8 cellular contexts compared by ENCODE assay signal in the genomic region with DNA sequence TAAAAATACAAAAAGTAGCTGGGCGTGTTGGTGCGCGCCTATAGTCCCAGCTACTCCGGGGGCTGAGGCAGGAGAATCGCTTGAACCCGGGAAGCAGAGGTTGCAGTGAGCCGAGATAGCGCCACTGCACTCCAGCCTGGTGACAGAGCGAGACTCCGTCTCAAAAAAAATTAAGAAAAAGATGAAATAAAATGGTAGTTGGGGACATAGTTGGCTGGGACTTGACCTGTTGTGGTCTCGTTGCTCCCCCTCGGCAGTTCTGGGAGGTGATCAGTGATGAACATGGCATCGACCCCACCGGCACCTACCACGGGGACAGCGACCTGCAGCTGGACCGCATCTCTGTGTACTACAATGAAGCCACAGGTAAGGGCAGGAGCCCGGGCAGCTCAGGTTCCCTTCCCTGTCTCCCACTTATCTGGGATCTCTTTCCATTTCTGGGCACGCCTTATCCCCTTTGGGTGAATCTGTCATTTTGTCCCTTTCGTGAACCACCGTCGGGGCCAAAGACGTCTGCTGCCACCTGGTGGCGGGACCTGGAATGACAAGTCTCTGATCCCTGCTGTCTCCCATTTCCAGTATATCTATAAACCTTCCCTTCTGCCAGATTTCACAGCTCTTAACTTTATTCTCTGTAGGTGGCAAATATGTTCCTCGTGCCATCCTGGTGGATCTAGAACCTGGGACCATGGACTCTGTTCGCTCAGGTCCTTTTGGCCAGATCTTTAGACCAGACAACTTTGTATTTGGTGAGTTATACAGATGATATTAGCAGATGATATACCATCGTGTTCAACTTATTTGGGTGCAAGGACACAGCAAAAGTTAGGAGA. TPM values are rescaled to one million over a fixed set of nuclear protein-coding genes. Genes with fewer than 3 reads are reported as not detected.
DNase-seq lines count a peak whose midpoint lies in the region; ATAC-seq and TF ChIP-seq lines count a peak whose summit lies in the region.

No MANE protein-coding gene starts in this region.

- peak overlapping the region; percentile 96 for H3K4me3 Mint-ChIP-seq in T-helper 17 cell

- no peaks in the 10 kb centered on the region for H3K27me3 Mint-ChIP-seq in T-helper 17 cell

- H3K27me3 ChIP-seq in right atrium auricular region (no peaks in the 10 kb centered on the region), psoas muscle (ENCODE audit: insufficient read depth in 3 of 3, low read length in 2 of 3) (no peaks in the 10 kb centered on the region), aorta (ENCODE audit: control insufficient read depth in 1 of 2, insufficient read depth in 2 of 2, low read length in 1 of 2) (no peaks in the 10 kb centered on the region)

- ATAC-seq in T-helper 17 cell (no peak), psoas muscle (peak; percentile 19 to 47 (median 24)), aorta (ENCODE audit: low FRiP score) (peak; percentile 72), GM18498 (IDR thresholded peaks at IDR 0.05; ENCODE audit: unreplicated experiment) (no peak)

- H3K9me3 ChIP-seq in T-helper 17 cell (ENCODE audit: control insufficient read depth, low read length, poor library complexity, severe bottlenecking) (no peaks in the 10 kb centered on the region), right atrium auricular region (no peaks in the 10 kb centered on the region), psoas muscle (no peaks in the 10 kb centered on the region), aorta (ENCODE audit: control insufficient read depth, low read length) (no peaks in the 10 kb centered on the region)

- peaks cover 54% of the 10 kb centered on the region for H3K36me3 ChIP-seq in right atrium auricular region
- H3K36me3 ChIP-seq in psoas muscle (ENCODE audit: insufficient read depth in 1 of 2, low read depth in 1 of 2): peaks cover 4 to 51% of the 10 kb centered on the region in 2 donors
- peaks cover 0 to 3% of the 10 kb centered on the region in 2 donors for H3K36me3 ChIP-seq in aorta (ENCODE audit: control insufficient read depth in 1 of 2, insufficient read depth in 2 of 2, low read length in 1 of 2)

- WGBS in psoas muscle, 3 donors: 16 to 22% (median 20%) methylated on average over 27 of the region's 27 CpGs
- WGBS in aorta, 2 donors: 8 to 9% methylated on average over 27 of the region's 27 CpGs

- H3K27ac Mint-ChIP-seq in T-helper 17 cell: peak overlapping the region; percentile 94

- TF ChIP-seq CTCF in GM12864 (IDR thresholded peaks at IDR 0.05; ENCODE audit: low read depth, low read length, missing control alignments) (peak; percentile 89), right atrium auricular region (IDR thresholded peaks at IDR 0.05) (peak; percentile 98), psoas muscle (IDR thresholded peaks at IDR 0.05) (peak; percentile 99)

- peaks cover 49% of the 10 kb centered on the region for H3K4me1 Mint-ChIP-seq in T-helper 17 cell

- peaks cover 0 to 62% of the 10 kb centered on the region in 2 donors for H3K4me1 ChIP-seq in right atrium auricular region
- H3K4me1 ChIP-seq in psoas muscle: peaks cover 29% of the 10 kb centered on the region
- no peaks in the 10 kb centered on the region for H3K4me1 ChIP-seq in aorta (ENCODE audit: control insufficient read depth in 1 of 2, insufficient read depth in 2 of 2, low read length in 2 of 2)

- DNase-seq in GM12864 (ENCODE audit: low read depth) (no peak), NCI-H1105 (lab: John Stamatoyannopoulos, UW) (peak; percentile 51), T-helper 17 cell (peak; percentile 70 to 84 (median 74)), anterior cingulate cortex (lab: John Stamatoyannopoulos, UW) (peak in 56 of 58 donors; percentile 7 to 91 (median 61)), right atrium auricular region (ENCODE audit: low spot score) (peak; percentile 91), psoas muscle (peak; percentile 81 to 88), aorta (peak; percentile 87 to 95)

- peak overlapping the region; percentile 92 to 95 for H3K27ac ChIP-seq in right atrium auricular region
- peak overlapping the region; percentile 98 for H3K27ac ChIP-seq in psoas muscle
- peak overlapping the region in 1 of 2 donors; percentile 1 for H3K27ac ChIP-seq in aorta (ENCODE audit: low read depth in 1 of 2, low read length in 2 of 2)

- H3K4me3 ChIP-seq in GM12864 (ENCODE audit: low read depth, low read length) (peak overlapping the region; percentile 97), right atrium auricular region (peak overlapping the region; percentile 82 to 85), psoas muscle (peak overlapping the region; percentile 96), aorta (ENCODE audit: low read length in 2 of 2) (peak overlapping the region in 1 of 2 donors; percentile 2)

- intact Hi-C loops in psoas muscle (cut with DNase I): loop anchor here (1.0 to 10.0 kb wide), 2 partner anchors 43 to 178 kb away; no protein-coding TSS in a partner anchor
- intact Hi-C loops in aorta (cut with DNase I): loop anchor here (1.0 to 5.0 kb wide), 2 partner anchors 43 to 165 kb away; a partner anchor contains a TSS

- H3K36me3 Mint-ChIP-seq in T-helper 17 cell (ENCODE audit: low read depth): peaks cover 9% of the 10 kb centered on the region

RNA-seq across cellular contexts. Expression of a gene that starts 2.3 kb away (rescaled TPM):
- total RNA-seq in T-helper 17 cell (100 to 1,000 TPM; 104 to 108 TPM), right atrium auricular region (100 to 1,000 TPM; 121 to 236 TPM), psoas muscle (100 to 1,000 TPM; 136 to 220 (median 201) TPM), aorta (100 to 1,000 TPM; 264 to 324 TPM)
- polyA plus RNA-seq in psoas muscle (100 to 1,000 TPM; 175 to 487 (median 187) TPM), aorta (100 to 1,000 TPM in 1 of 2 donors, 10 to 100 TPM in 1; 99.5 to 189 TPM)

RNA-seq across cellular contexts. Expression of a gene that starts 5.4 kb away (rescaled TPM):
- total RNA-seq in T-helper 17 cell (10 to 100 TPM; 37.4 to 46.5 TPM), right atrium auricular region (10 to 100 TPM in 1 of 2 donors, 1 to 10 TPM in 1; 6.7 to 12.3 TPM), psoas muscle (10 to 100 TPM; 12.7 to 18.0 (median 15.4) TPM), aorta (10 to 100 TPM; 31.4 to 33.3 TPM)
- polyA plus RNA-seq in psoas muscle (10 to 100 TPM in 1 of 3 donors, 1 to 10 TPM in 2; 4.1 to 10.9 (median 6.5) TPM), aorta (10 to 100 TPM in 1 of 2 donors, 1 to 10 TPM in 1; 7.4 to 34.5 TPM)

RNA-seq across cellular contexts. Expression of a gene that starts 20.0 kb away (rescaled TPM):
- total RNA-seq in T-helper 17 cell (10 to 100 TPM; 25.6 to 39.0 TPM), right atrium auricular region (100 to 1,000 TPM; 157 to 167 TPM), psoas muscle (100 to 1,000 TPM; 113 to 182 (median 153) TPM), aorta (100 to 1,000 TPM; 172 to 222 TPM)
- polyA plus RNA-seq in psoas muscle (100 to 1,000 TPM; 181 to 224 (median 206) TPM), aorta (100 to 1,000 TPM; 153 to 213 TPM)

RNA-seq across cellular contexts. Expression of a gene that starts 21.9 kb away (rescaled TPM):
- total RNA-seq in T-helper 17 cell (10 to 100 TPM in 1 of 2 donors, 1 to 10 TPM in 1; 9.6 to 11.3 TPM), right atrium auricular region (100 to 1,000 TPM in 1 of 2 donors, 10 to 100 TPM in 1; 43.6 to 144 TPM), psoas muscle (10 to 100 TPM in 3 of 4 donors, 1 to 10 TPM in 1; 6.3 to 38.4 (median 23.9) TPM), aorta (10 to 100 TPM; 62.0 to 72.9 TPM)
- polyA plus RNA-seq in psoas muscle (100 to 1,000 TPM in 1 of 3 donors, 1 to 10 TPM in 2; 3.1 to 321 (median 3.2) TPM), aorta (10 to 100 TPM; 17.8 to 88.8 TPM)

RNA-seq across cellular contexts. Expression of a gene that starts 31.7 kb away (rescaled TPM):
- 1 to 10 TPM; 4.7 to 5.6 TPM for total RNA-seq in T-helper 17 cell
- 1 to 10 TPM; 2.2 to 4.2 TPM for total RNA-seq in right atrium auricular region
- 1 to 10 TPM; 2.2 to 3.9 (median 2.6) TPM for total RNA-seq in psoas muscle
- polyA plus RNA-seq in psoas muscle: 1 to 10 TPM; 1.8 to 4.1 (median 1.8) TPM
- 10 to 100 TPM; 13.0 to 15.0 TPM for total RNA-seq in aorta
- polyA plus RNA-seq in aorta: 10 to 100 TPM in 1 of 2 donors, 1 to 10 TPM in 1; 5.6 to 19.6 TPM

Comparison
In these comparisons a context has a peak if more than half of its experiments do, and no peak if none do; other contexts are left out.
1. ATAC-seq: peak in psoas muscle (4 of 4) and aorta (single experiment); none in T-helper 17 cell (single experiment) and GM18498 (single experiment).
2. Peak in every context shown above with its lines, with median percentiles within 50 percentile points of each other: CTCF ChIP-seq.